17 cellular contexts compared by ENCODE assay signal in the genomic region with DNA sequence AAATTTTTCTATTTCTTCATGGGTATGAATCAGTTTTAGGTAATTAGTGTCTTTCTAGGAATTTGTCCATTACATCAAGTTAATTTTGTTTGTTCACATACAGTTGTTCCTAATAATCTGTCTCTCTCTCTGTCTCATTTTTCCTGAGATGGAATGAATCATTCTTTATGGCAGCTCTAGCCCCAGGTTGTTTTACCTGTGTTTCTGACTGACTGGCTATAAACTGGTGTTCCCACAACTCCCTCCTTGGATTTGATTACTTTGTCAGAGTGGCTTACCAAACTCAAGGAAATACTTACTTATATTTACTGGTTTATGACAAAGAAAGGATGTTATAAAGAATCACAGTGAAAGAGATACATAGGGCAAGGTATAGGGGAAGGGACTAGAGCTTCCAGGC. TPM values are rescaled to one million over a fixed set of nuclear protein-coding genes. Genes with fewer than 3 reads are reported as not detected.
A peak's percentile ranks its signal among the peaks of the same experiment; 100 is the strongest.
DNase-seq lines count a peak whose midpoint lies in the region; ATAC-seq and TF ChIP-seq lines count a peak whose summit lies in the region.
"Had no signal": no experiment of that assay in that cellular context is flagged by ENCODE, and none has a peak within 500 bp of the region (broad histone marks: within the 10 kb centered on the region; RNA-seq: fewer than 3 reads in every experiment).

No MANE protein-coding gene starts in this region.

- no TSS peak for BruUV-seq in MCF 10A (replicated peaks; lab: Mats Ljungman, UMichigan)

- H3K4me3 ChIP-seq in GM23338 = no peak overlapping the region
- H3K4me3 ChIP-seq in dorsolateral prefrontal cortex = no peak overlapping the region
- H3K4me3 ChIP-seq: GM23248 had no signal

- no peak for TF ChIP-seq CTCF in GM23338 (conservative IDR thresholded peaks at IDR 0.05; ENCODE audit: low read depth in 2 of 2)
- TF ChIP-seq CTCF in MCF 10A (IDR thresholded peaks at IDR 0.05; ENCODE audit: unreplicated experiment) = no peak
- TF ChIP-seq CTCF in foreskin keratinocyte (conservative IDR thresholded peaks at IDR 0.05) = no peak
- TF ChIP-seq CTCF in neural crest cell (conservative IDR thresholded peaks at IDR 0.05) = no peak
- TF ChIP-seq CTCF in CD4-positive, alpha-beta T cell (IDR thresholded peaks at IDR 0.05) = no peak
- no peak for TF ChIP-seq CTCF in dorsolateral prefrontal cortex (IDR thresholded peaks at IDR 0.05 in 54 of 56, conservative IDR thresholded peaks at IDR 0.05 in 2 of 56; ENCODE audit: low read depth in 1 of 56, partially characterized antibody in 56 of 56)

- H3K9me2 ChIP-seq in GM23338 (ENCODE audit: insufficient read depth) = no peaks in the 10 kb centered on the region

- no peaks in the 10 kb centered on the region for H3F3A ChIP-seq in GM23338 (replicated peaks; ENCODE audit: low read depth)

- H3K4me1 ChIP-seq in GM23338 (ENCODE audit: insufficient read depth) (peaks cover 11% of the 10 kb centered on the region), foreskin keratinocyte (peaks cover 19% of the 10 kb centered on the region)
- H3K4me1 ChIP-seq: BE2C, Caco-2 had no signal

- H4K20me1 ChIP-seq in GM23338 (replicated peaks; ENCODE audit: insufficient read depth) = peaks cover 57% of the 10 kb centered on the region

- ATAC-seq in GM23338 (no peak), foreskin keratinocyte (peak; percentile 87)
- ATAC-seq in CD4-positive, alpha-beta T cell (ENCODE audit: poor library complexity) = no peak
- ATAC-seq: HepG2 had no signal

- H3K27ac Mint-ChIP-seq in GM23338 (peak overlapping the region; percentile 27; the same call in 1 of the 2 replicates), MCF 10A (ENCODE audit: low read depth, unreplicated experiment) (peak overlapping the region; percentile 13), neural crest cell (ENCODE audit: unreplicated experiment) (peak overlapping the region; percentile 27)
- H3K27ac Mint-ChIP-seq in CD4-positive, alpha-beta T cell = no peak overlapping the region
- H3K27ac Mint-ChIP-seq: CD4-positive, CD25-positive, alpha-beta regulatory T cell had no signal

- CTCF ChIA-PET in MCF 10A (lab: Yijun Ruan, JAX) = no interaction called here
- CTCF ChIA-PET in CD4-positive, alpha-beta T cell (lab: Charles Lee) = no interaction called here

- peaks cover 39% of the 10 kb centered on the region for H3K36me3 Mint-ChIP-seq in GM23338 (ENCODE audit: low read depth)
- peaks cover 38% of the 10 kb centered on the region for H3K36me3 Mint-ChIP-seq in MCF 10A (ENCODE audit: insufficient read depth, unreplicated experiment)
- peaks cover 47% of the 10 kb centered on the region for H3K36me3 Mint-ChIP-seq in neural crest cell (ENCODE audit: low read depth)
- peaks cover 61% of the 10 kb centered on the region for H3K36me3 Mint-ChIP-seq in CD4-positive, alpha-beta T cell (ENCODE audit: low read depth)

- H3K9me3 ChIP-seq in CD4-positive, alpha-beta T cell (ENCODE audit: control insufficient read depth, low read length) = no peaks in the 10 kb centered on the region
- H3K9me3 ChIP-seq: BE2C, Caco-2 had no signal

- H3K27me3 Mint-ChIP-seq in GM23338 (ENCODE audit: insufficient read depth, low read depth, poor library complexity) (peaks cover 4% of the 10 kb centered on the region), MCF 10A (ENCODE audit: insufficient read depth, unreplicated experiment) (no peaks in the 10 kb centered on the region), neural crest cell (ENCODE audit: low read depth) (no peaks in the 10 kb centered on the region)
- H3K27me3 Mint-ChIP-seq in CD4-positive, alpha-beta T cell = no peaks in the 10 kb centered on the region
- H3K27me3 Mint-ChIP-seq: CD4-positive, CD25-positive, alpha-beta regulatory T cell had no signal

- H3K4me2 ChIP-seq in GM23338 = no peak overlapping the region

- H3K79me2 ChIP-seq in GM23338 (replicated peaks; ENCODE audit: insufficient read depth) = peaks cover 100% of the 10 kb centered on the region

- no peak overlapping the region for H2AFZ ChIP-seq in GM23338
- H2AFZ ChIP-seq: GM23248 had no signal

- H3K4me3 Mint-ChIP-seq in GM23338 (no peak overlapping the region), MCF 10A (ENCODE audit: unreplicated experiment) (no peak overlapping the region), neural crest cell (no peak overlapping the region)
- no peak overlapping the region for H3K4me3 Mint-ChIP-seq in CD4-positive, alpha-beta T cell
- H3K4me3 Mint-ChIP-seq: CD4-positive, CD25-positive, alpha-beta regulatory T cell had no signal

- H3K4me1 Mint-ChIP-seq in GM23338 = peaks cover 36% of the 10 kb centered on the region
- peaks cover 11% of the 10 kb centered on the region for H3K4me1 Mint-ChIP-seq in MCF 10A (ENCODE audit: insufficient read depth, unreplicated experiment)
- peaks cover 15% of the 10 kb centered on the region for H3K4me1 Mint-ChIP-seq in neural crest cell
- peaks cover 50% of the 10 kb centered on the region for H3K4me1 Mint-ChIP-seq in CD4-positive, alpha-beta T cell (ENCODE audit: low read depth)

- intact Hi-C loops in MCF 10A (cut with micrococcal nuclease) = no loop called here
- intact Hi-C loops in CD4-positive, alpha-beta T cell (cut with DNase I, micrococcal nuclease) = no loop called here
- intact Hi-C loops in dorsolateral prefrontal cortex (cut with DNase I) = no loop called here

- no peak overlapping the region for H3K27ac ChIP-seq in GM23338 (ENCODE audit: low read depth)
- no peak overlapping the region for H3K27ac ChIP-seq in foreskin keratinocyte
- H3K27ac ChIP-seq in CD4-positive, alpha-beta T cell (ENCODE audit: low read depth, low read length) = no peak overlapping the region
- no peak overlapping the region for H3K27ac ChIP-seq in dorsolateral prefrontal cortex
- H3K27ac ChIP-seq: GM23248 had no signal

- POLR2A ChIA-PET in MCF 10A (lab: Yijun Ruan, JAX) = interaction anchor here (1.2 to 1.8 kb wide), 3 partner anchors 11 to 24 kb away, joined by 4 to 8 read pairs (median 5); no protein-coding TSS in a partner anchor
- POLR2A ChIA-PET in CD4-positive, alpha-beta T cell (lab: Charles Lee) = no interaction called here

- DNase-seq in GM23338 (ENCODE audit: low spot score) (no peak), MCF 10A (ENCODE audit: unreplicated experiment) (no peak), foreskin keratinocyte (peak; percentile 37 to 69), neural crest cell (ENCODE audit: low read depth, low spot score) (no peak), dorsolateral prefrontal cortex (no peak), DMS 273 treated with DMSO at 0.1 percent for 48 hours (lab: John Stamatoyannopoulos, UW) (no peak), cortex of kidney (lab: John Stamatoyannopoulos, UW) (no peak)
- no peak for DNase-seq in CD4-positive, alpha-beta T cell
- DNase-seq: BE2C; Caco-2; CD4-positive, CD25-positive, alpha-beta regulatory T cell; GF-D8; GM23248; KBM-7; NCI-H1694 treated with DMSO at 0.1 percent for 48 hours; SHP77 treated with DMSO at 0.1 percent for 48 hours had no signal

- H3K9me3 Mint-ChIP-seq in GM23338 (no peaks in the 10 kb centered on the region), MCF 10A (ENCODE audit: unreplicated experiment) (no peaks in the 10 kb centered on the region), neural crest cell (peaks cover 6% of the 10 kb centered on the region)
- no peaks in the 10 kb centered on the region for H3K9me3 Mint-ChIP-seq in CD4-positive, alpha-beta T cell

- H3K27me3 ChIP-seq in GM23338 (ENCODE audit: insufficient read depth) (no peaks in the 10 kb centered on the region), foreskin keratinocyte (no peaks in the 10 kb centered on the region), dorsolateral prefrontal cortex (no peaks in the 10 kb centered on the region)
- no peaks in the 10 kb centered on the region for H3K27me3 ChIP-seq in CD4-positive, alpha-beta T cell (ENCODE audit: control insufficient read depth, insufficient read depth, low read length)
- H3K27me3 ChIP-seq: BE2C had no signal

- peaks cover 4% of the 10 kb centered on the region; the same call in 1 of the 2 replicates for H3K36me3 ChIP-seq in GM23338 (ENCODE audit: insufficient read depth)
- H3K36me3 ChIP-seq: BE2C had no signal

TF ChIP-seq in GM23338, 12 proteins besides CTCF, POLR2A, EP300 and RAD21 (continues in another document):
- no peak for TF ChIP-seq EZH2phosphoT487 (IDR thresholded peaks at IDR 0.05; ENCODE audit: unreplicated experiment)
- TF ChIP-seq, protein P1, sequence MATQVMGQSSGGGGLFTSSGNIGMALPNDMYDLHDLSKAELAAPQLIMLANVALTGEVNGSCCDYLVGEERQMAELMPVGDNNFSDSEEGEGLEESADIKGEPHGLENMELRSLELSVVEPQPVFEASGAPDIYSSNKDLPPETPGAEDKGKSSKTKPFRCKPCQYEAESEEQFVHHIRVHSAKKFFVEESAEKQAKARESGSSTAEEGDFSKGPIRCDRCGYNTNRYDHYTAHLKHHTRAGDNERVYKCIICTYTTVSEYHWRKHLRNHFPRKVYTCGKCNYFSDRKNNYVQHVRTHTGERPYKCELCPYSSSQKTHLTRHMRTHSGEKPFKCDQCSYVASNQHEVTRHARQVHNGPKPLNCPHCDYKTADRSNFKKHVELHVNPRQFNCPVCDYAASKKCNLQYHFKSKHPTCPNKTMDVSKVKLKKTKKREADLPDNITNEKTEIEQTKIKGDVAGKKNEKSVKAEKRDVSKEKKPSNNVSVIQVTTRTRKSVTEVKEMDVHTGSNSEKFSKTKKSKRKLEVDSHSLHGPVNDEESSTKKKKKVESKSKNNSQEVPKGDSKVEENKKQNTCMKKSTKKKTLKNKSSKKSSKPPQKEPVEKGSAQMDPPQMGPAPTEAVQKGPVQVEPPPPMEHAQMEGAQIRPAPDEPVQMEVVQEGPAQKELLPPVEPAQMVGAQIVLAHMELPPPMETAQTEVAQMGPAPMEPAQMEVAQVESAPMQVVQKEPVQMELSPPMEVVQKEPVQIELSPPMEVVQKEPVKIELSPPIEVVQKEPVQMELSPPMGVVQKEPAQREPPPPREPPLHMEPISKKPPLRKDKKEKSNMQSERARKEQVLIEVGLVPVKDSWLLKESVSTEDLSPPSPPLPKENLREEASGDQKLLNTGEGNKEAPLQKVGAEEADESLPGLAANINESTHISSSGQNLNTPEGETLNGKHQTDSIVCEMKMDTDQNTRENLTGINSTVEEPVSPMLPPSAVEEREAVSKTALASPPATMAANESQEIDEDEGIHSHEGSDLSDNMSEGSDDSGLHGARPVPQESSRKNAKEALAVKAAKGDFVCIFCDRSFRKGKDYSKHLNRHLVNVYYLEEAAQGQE (IDR thresholded peaks at IDR 0.05; ENCODE audit: unreplicated experiment) = no peak
- TF ChIP-seq POLR2AphosphoS5 (IDR thresholded peaks at IDR 0.05; ENCODE audit: low read depth) = no peak
- no peak for TF ChIP-seq STAT1 (IDR thresholded peaks at IDR 0.05; ENCODE audit: unreplicated experiment)
- TF ChIP-seq ZNF331 (CRISPR knock-in tag; IDR thresholded peaks at IDR 0.05; ENCODE audit: low read depth) = no peak

RNA-seq across cellular contexts. Expression of a gene that starts 15.1 kb away (rescaled TPM):
- 53.6 and 66.4 TPM in 2 replicates for total RNA-seq in GM23338 (2014; rRNA removed; shearing (Covaris generic))
- polyA plus RNA-seq in GM23338 (2016; fragmentation: Nextera tagmentation; extraction: Ambion mirVana) (18.5 and 19.3 TPM in 2 replicates), foreskin keratinocyte (5.7 and 7.0 TPM in 2 replicates)
- total RNA-seq in MCF 10A (2022) (19.6 and 21.1 TPM in 2 replicates), foreskin keratinocyte (23.6 and 23.9 TPM in 2 replicates), neural crest cell (42.6 and 44.0 TPM in 2 replicates), dorsolateral prefrontal cortex (10 to 100 TPM; 15.4 to 33.2 (median 20.9) TPM)
- total RNA-seq in CD4-positive, alpha-beta T cell = 10 to 100 TPM; 61.0 to 61.5 TPM

Comparison
In these comparisons a context has a peak if more than half of its experiments do, and no peak if none do; other contexts are left out.
1. DNase-seq: peak in foreskin keratinocyte (2 of 2); none in GM23338 (single experiment), MCF 10A (single experiment), neural crest cell (single experiment), CD4-positive, alpha-beta T cell (0 of 10), dorsolateral prefrontal cortex (0 of 10), DMS 273 treated with DMSO at 0.1 percent for 48 hours (single experiment) and cortex of kidney (single experiment).